Comparison of ENCODE assay signal across 8 cellular contexts in the genomic region with DNA sequence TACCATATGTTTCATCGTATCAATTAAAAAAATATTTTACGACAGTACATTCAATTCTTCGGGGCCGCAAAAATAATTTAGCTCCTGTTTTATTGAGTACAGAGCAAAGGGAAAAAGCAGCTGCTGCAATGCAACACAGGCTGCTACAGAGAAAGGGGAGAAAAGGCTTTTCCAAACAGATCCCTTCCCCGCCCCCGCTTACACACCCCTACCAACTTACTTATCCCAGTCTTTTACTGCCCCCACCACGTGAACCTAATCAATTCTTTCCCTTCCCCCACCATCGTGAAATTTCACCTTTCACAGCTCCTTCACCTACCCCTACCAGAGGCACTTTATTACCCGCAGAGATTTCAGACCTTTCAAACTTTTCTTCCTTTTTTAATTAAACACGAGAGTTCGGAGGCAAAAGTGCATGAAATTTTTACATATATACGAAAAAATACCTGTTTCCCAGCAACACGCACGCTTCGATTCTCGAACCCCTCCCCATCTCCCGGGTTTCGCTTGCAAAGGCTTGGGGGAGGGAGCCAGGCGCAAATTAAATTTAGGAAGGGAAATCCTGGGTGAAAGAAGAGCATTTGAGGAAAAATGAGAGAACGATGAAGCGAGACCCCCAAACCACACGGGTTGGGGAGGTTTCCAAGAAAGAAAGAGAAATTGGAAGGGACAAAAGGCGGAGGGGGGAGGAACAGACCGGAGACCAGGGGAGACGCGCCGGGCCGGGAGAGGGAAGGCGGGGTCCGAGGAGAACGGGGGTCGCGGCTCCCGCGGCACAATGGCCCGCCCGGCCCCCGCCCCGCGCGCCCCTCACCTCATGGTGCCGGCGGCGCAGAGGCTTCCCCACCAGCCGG. TPM values are rescaled to one million over a fixed set of nuclear protein-coding genes. Genes with fewer than 3 reads are reported as not detected.
DNase-seq lines count a peak whose midpoint lies in the region; ATAC-seq, FAIRE-seq and TF ChIP-seq lines count a peak whose summit lies in the region.

No MANE protein-coding gene starts in this region.

- H3K79me2 ChIP-seq in astrocyte (ENCODE audit: insufficient read depth, low read length): peaks cover 63% of the 10 kb centered on the region

- peaks cover 31% of the 10 kb centered on the region for H4K20me1 ChIP-seq in astrocyte (ENCODE audit: insufficient read depth, low read length)

- H3K4me3 Mint-ChIP-seq in astrocyte (ENCODE audit: unreplicated experiment): peak overlapping the region; percentile 96

- peaks cover 23% of the 10 kb centered on the region for H3K4me1 Mint-ChIP-seq in astrocyte (ENCODE audit: low read depth, unreplicated experiment)

- no peaks in the 10 kb centered on the region for H3K9me3 Mint-ChIP-seq in astrocyte (ENCODE audit: unreplicated experiment)

- peak; percentile 65 for DNase-seq in NCI-H510A treated with DMSO at 0.1 percent for 48 hours (lab: John Stamatoyannopoulos, UW)
- DNase-seq in NCI-H510A (lab: John Stamatoyannopoulos, UW): no peak
- peak; percentile 49 to 69 for DNase-seq in NCI-H2081 (lab: John Stamatoyannopoulos, UW)
- DNase-seq in astrocyte (ENCODE audit: low read depth): peak; percentile 30
- peak; percentile 55 for DNase-seq in iPS-NIHi11 (ENCODE audit: low spot score)
- peak; percentile 35 for DNase-seq in small intestine
- no peak for DNase-seq in GDM1 (lab: John Stamatoyannopoulos, UW)

- H3K4me2 ChIP-seq in astrocyte (ENCODE audit: low read length): peak overlapping the region; percentile 84

- ATAC-seq in GM21737 (IDR thresholded peaks at IDR 0.05; ENCODE audit: unreplicated experiment): no peak

- H3K4me1 ChIP-seq in astrocyte (ENCODE audit: insufficient read depth, low read length): peaks cover 34% of the 10 kb centered on the region
- H3K4me1 ChIP-seq in small intestine (ENCODE audit: control insufficient read depth in 2 of 2, insufficient read depth in 1 of 2, low read depth in 1 of 2, low read length in 1 of 2): peaks cover 0 to 4% of the 10 kb centered on the region in 2 donors

- H3K9me3 ChIP-seq in astrocyte (ENCODE audit: insufficient read depth, low read depth, low read length) (no peaks in the 10 kb centered on the region), small intestine (ENCODE audit: control insufficient read depth, low read depth) (no peaks in the 10 kb centered on the region)

- H3K27me3 ChIP-seq in astrocyte (ENCODE audit: insufficient read depth, low read length): no peaks in the 10 kb centered on the region
- H3K27me3 ChIP-seq in small intestine (ENCODE audit: control insufficient read depth in 2 of 2, insufficient read depth in 2 of 2, low read length in 2 of 2): no peaks in the 10 kb centered on the region

- H3K4me3 ChIP-seq in astrocyte (ENCODE audit: insufficient read depth, low read depth, low read length) (peak overlapping the region; percentile 80), small intestine (ENCODE audit: low read depth in 1 of 2, low read length in 2 of 2) (peak overlapping the region; percentile 88 to 90)

- no peaks in the 10 kb centered on the region for H3K27me3 Mint-ChIP-seq in astrocyte (ENCODE audit: low read depth, unreplicated experiment)

- H2AFZ ChIP-seq in astrocyte (ENCODE audit: low read depth, low read length): peak overlapping the region; percentile 7

- peaks cover 24% of the 10 kb centered on the region for H3K36me3 Mint-ChIP-seq in astrocyte (ENCODE audit: low read depth, unreplicated experiment)

- no peaks in the 10 kb centered on the region for H3K36me3 ChIP-seq in astrocyte (ENCODE audit: insufficient read depth, low read length)
- no peaks in the 10 kb centered on the region for H3K36me3 ChIP-seq in small intestine (ENCODE audit: control insufficient read depth in 2 of 2, insufficient read depth in 2 of 2, low read length in 2 of 2)

- no peak for TF ChIP-seq CTCF in astrocyte (IDR thresholded peaks at IDR 0.05; ENCODE audit: insufficient read depth, low read depth, low read length)

- peak overlapping the region; percentile 99 for H3K9ac ChIP-seq in astrocyte (ENCODE audit: low read length)

- H3K27ac ChIP-seq in astrocyte (ENCODE audit: low read depth, low read length) (peak overlapping the region; percentile 79), small intestine (ENCODE audit: low read depth in 1 of 2, low read length in 1 of 2) (peak overlapping the region; percentile 52 to 91)

- WGBS in small intestine, 3 donors: 1 to 2% (median 2%) methylated on average over 28 to 45 of the region's 45 CpGs

- FAIRE-seq in astrocyte (lab: Jason Lieb, UNC): no peak
- FAIRE-seq in small intestine (lab: Jason Lieb, UNC): no peak

- H3K27ac Mint-ChIP-seq in astrocyte (ENCODE audit: unreplicated experiment): peak overlapping the region; percentile 95

RNA-seq across cellular contexts. Expression of a gene that starts 0.8 kb away (rescaled TPM):
- 749 and 829 TPM in 2 replicates for total RNA-seq in astrocyte
- polyA plus RNA-seq in small intestine: 10 to 100 TPM in 1 of 3 donors, 1 to 10 TPM in 2; 4.5 to 26.0 (median 5.4) TPM

Comparison
In these comparisons a context has a peak if more than half of its experiments do, and no peak if none do; other contexts are left out.
1. DNase-seq: peak in NCI-H510A treated with DMSO at 0.1 percent for 48 hours (single experiment), NCI-H2081 (2 of 2), astrocyte (single experiment), iPS-NIHi11 (single experiment) and small intestine (single experiment); none in NCI-H510A (single experiment) and GDM1 (single experiment).